ENCODE assay signal across 8 cellular contexts in genomic region chr5:172904643-172905345, GRCh38. TPM values are rescaled to one million over a fixed set of nuclear protein-coding genes. Genes with fewer than 3 reads are reported as not detected.
DNase-seq lines count a peak whose midpoint lies in the region; ATAC-seq and TF ChIP-seq lines count a peak whose summit lies in the region.
"Had no signal": no experiment of that assay in that cellular context is flagged by ENCODE, and none has a peak within 500 bp of the region (broad histone marks: within the 10 kb centered on the region; RNA-seq: fewer than 3 reads in every experiment).

No MANE protein-coding gene starts in this region.

- H3K27ac Mint-ChIP-seq in brain, result peak overlapping the region; percentile 72 to 88 (median 78)

- no peak overlapping the region for H3K4me3 Mint-ChIP-seq in brain
- H3K4me3 Mint-ChIP-seq: memory B cell had no signal

- TF ChIP-seq EP300 in Ishikawa (IDR thresholded peaks at IDR 0.05; ENCODE audit: borderline replicate concordance), result peak; percentile 45; the same call in 1 of the 2 replicates
- TF ChIP-seq EP300 in tibial nerve (IDR thresholded peaks at IDR 0.05), result peak; percentile 77 to 81

- H3K27me3 ChIP-seq in layer of hippocampus (ENCODE audit: control insufficient read depth, insufficient read depth, low read length) (no peaks in the 10 kb centered on the region), tibial nerve (no peaks in the 10 kb centered on the region)

- peaks cover 22% of the 10 kb centered on the region for H3K36me3 Mint-ChIP-seq in brain

- 72 to 74% methylated on average over 9 to 12 of the region's 13 CpGs for WGBS in tibial nerve, 2 donors

- H3K27me3 Mint-ChIP-seq in brain, result peaks cover 3% of the 10 kb centered on the region
- H3K27me3 Mint-ChIP-seq: memory B cell had no signal

- peak in 1 of 2 donors; percentile 0 for TF ChIP-seq POLR2A in tibial nerve (IDR thresholded peaks at IDR 0.05)

- peaks cover 0 to 61% (median 35%) of the 10 kb centered on the region in 4 donors for H3K4me1 ChIP-seq in tibial nerve

- H3K9me3 Mint-ChIP-seq in brain, result peaks cover 0 to 3% (median 0%) of the 10 kb centered on the region in 5 experiments
- H3K9me3 Mint-ChIP-seq: memory B cell had no signal

- peak; percentile 54 to 55 for DNase-seq in tibial nerve (ENCODE audit: low spot score in 2 of 2)
- DNase-seq in KBM-7, result no peak
- DNase-seq in stimulated activated CD4-positive, alpha-beta T cell treated with anti-CD3 and anti-CD28 coated beads, Interleukin-15, amount 100 ng/mL, for 24 hours, result no peak

- no peak for ATAC-seq in GM18907 (IDR thresholded peaks at IDR 0.05; ENCODE audit: unreplicated experiment)

- TF ChIP-seq CTCF in brain (conservative IDR thresholded peaks at IDR 0.05), result no peak
- TF ChIP-seq CTCF in tibial nerve (IDR thresholded peaks at IDR 0.05), result no peak

- peaks cover 45% of the 10 kb centered on the region for H3K4me1 Mint-ChIP-seq in brain

- no peak for TF ChIP-seq RAD21 in Ishikawa (IDR thresholded peaks at IDR 0.05; ENCODE audit: low read depth)

- peaks cover 0 to 13% (median 0%) of the 10 kb centered on the region in 3 donors for H3K36me3 ChIP-seq in tibial nerve

- in situ Hi-C loops in KBM-7 (cut with MboI; ENCODE audit: low pct_unique_long_range_greater_than_20kb, low sequenced_read_pairs), result no loop called here

- H3K4me3 ChIP-seq in tibial nerve, result no peak overlapping the region

- H3K27ac ChIP-seq in layer of hippocampus (ENCODE audit: low read depth, low read length), result peak overlapping the region; percentile 84
- peak overlapping the region; percentile 79 to 90 (median 84) for H3K27ac ChIP-seq in tibial nerve

- no peaks in the 10 kb centered on the region for H3K9me3 ChIP-seq in tibial nerve

TF ChIP-seq in Ishikawa, 13 proteins besides CTCF, POLR2A, EP300 and RAD21:
- peak; percentile 25; the same call in 1 of the 2 replicates for TF ChIP-seq TEAD4 (IDR thresholded peaks at IDR 0.05)
- TF ChIP-seq TAF1 (IDR thresholded peaks at IDR 0.05; ENCODE audit: low read depth), result no peak
- peak; percentile 76 for TF ChIP-seq NFIC (IDR thresholded peaks at IDR 0.05)
- TF ChIP-seq CREB1 (IDR thresholded peaks at IDR 0.05; ENCODE audit: low read depth), result 0 out of 2 replicates have a peak, but pooled peaks have one; percentile 29
- 0 out of 2 replicates have a peak, but pooled peaks have one; percentile 28 for TF ChIP-seq ZBTB7A (IDR thresholded peaks at IDR 0.05; ENCODE audit: low read depth)
- no peak for TF ChIP-seq EGR1 (IDR thresholded peaks at IDR 0.05)
- no peak for TF ChIP-seq CEBPB (IDR thresholded peaks at IDR 0.05)
- TF ChIP-seq USF1 (IDR thresholded peaks at IDR 0.05), result no peak
- TF ChIP-seq MAX (IDR thresholded peaks at IDR 0.05), result peak; percentile 82
- TF ChIP-seq TCF12 (IDR thresholded peaks at IDR 0.05; ENCODE audit: low read depth), result peak; percentile 81
- TF ChIP-seq REST (IDR thresholded peaks at IDR 0.05; ENCODE audit: low read depth), result no peak
- no peak for TF ChIP-seq FOXM1 (IDR thresholded peaks at IDR 0.05; ENCODE audit: borderline replicate concordance, low read depth)
- TF ChIP-seq YY1 (IDR thresholded peaks at IDR 0.05; ENCODE audit: low read depth), result 0 out of 2 replicates have a peak, but pooled peaks have one; percentile 42
TF ChIP-seq in Ishikawa: peak in this region for 7.

RNA-seq across cellular contexts. Expression of gene RPL26L1, which starts 54.4 kb away (rescaled TPM):
- 60.3 TPM for polyA plus RNA-seq in brain (ENCODE audit: insufficient read depth, low read depth, low replicate concordance)
- total RNA-seq in tibial nerve, result 10 to 100 TPM in 3 of 4 donors, 1 to 10 TPM in 1; 6.1 to 30.8 (median 25.3) TPM

Comparison
In these comparisons a context has a peak if more than half of its experiments do, and no peak if none do; other contexts are left out.
1. DNase-seq: peak in tibial nerve (2 of 2); none in KBM-7 (single experiment) and stimulated activated CD4-positive, alpha-beta T cell treated with anti-CD3 and anti-CD28 coated beads, Interleukin-15, amount 100 ng/mL, for 24 hours (single experiment).